ENCODE assay signal across 1 cellular context in genomic region chr7:154591544-154591943, GRCh38.
TF ChIP-seq lines count a peak whose summit lies in the region.

No MANE protein-coding gene starts in this region.

TF ChIP-seq in SK-N-SH, 30 proteins besides CTCF, POLR2A, EP300 and RAD21 (continued from another document):
- TF ChIP-seq IRF3 (IDR thresholded peaks at IDR 0.05; ENCODE audit: low read depth, low read length): no peak
- no peak for TF ChIP-seq ZBTB33 (IDR thresholded peaks at IDR 0.05; ENCODE audit: borderline replicate concordance, low read depth)
- TF ChIP-seq PBX3 (IDR thresholded peaks at IDR 0.05): no peak
- TF ChIP-seq USF1 (IDR thresholded peaks at IDR 0.05; ENCODE audit: borderline replicate concordance, low read depth): no peak
- TF ChIP-seq FOXJ3 (CRISPR knock-in tag; IDR thresholded peaks at IDR 0.05): peak; percentile 92
- TF ChIP-seq FOXM1 (IDR thresholded peaks at IDR 0.05; ENCODE audit: low read depth): no peak
- TF ChIP-seq EZH2phosphoT487 (IDR thresholded peaks at IDR 0.05; ENCODE audit: borderline replicate concordance, low read depth): no peak
- no peak for TF ChIP-seq YY1 (IDR thresholded peaks at IDR 0.05; ENCODE audit: low read depth)
